In the genomic region with DNA sequence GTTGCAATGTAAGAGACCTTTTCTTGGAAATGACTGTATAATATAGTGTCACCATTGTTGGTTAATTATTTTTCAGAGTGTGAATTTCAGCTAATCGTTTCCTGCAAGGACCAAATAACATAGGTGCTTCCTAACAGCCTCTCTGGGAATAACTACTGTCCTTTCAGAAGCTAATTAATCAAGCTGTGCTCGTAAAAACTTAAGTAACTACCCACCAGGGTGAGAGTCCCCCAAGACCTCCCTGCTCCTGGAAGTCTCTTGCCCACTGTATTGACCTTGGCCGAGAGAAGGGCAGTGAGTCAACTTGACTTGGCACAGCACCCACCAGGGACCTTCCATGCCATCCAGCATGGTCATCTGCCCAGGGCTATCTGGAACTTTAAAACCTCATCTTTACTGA, we compare ENCODE assay signal across 24 cellular contexts.
"Had no signal": no experiment of that assay in that cellular context is flagged by ENCODE, and none has a peak within 500 bp of the region (broad histone marks: within the 10 kb centered on the region; RNA-seq: fewer than 3 reads in every experiment).

No MANE protein-coding gene starts in this region.

- DNase-seq: immature natural killer cell; kidney; left ventricle myocardium inferior; midbrain; mucosa of descending colon; naive thymus-derived CD4-positive, alpha-beta T cell; ovary; retina; right cardiac atrium; stimulated activated CD4-positive, alpha-beta T cell treated with anti-CD3 and anti-CD28 coated beads, Interleukin-12 subunit alpha, Interleukin-12 subunit beta, amount 100 ng/mL, for 4 hours; stimulated activated CD4-positive, alpha-beta T cell treated with anti-CD3 and anti-CD28 coated beads, Interleukin-4, amount 100 ng/mL, for 24 hours; stimulated activated naive CD4-positive, alpha-beta T cell; tibial artery; trophoblast cell; upper lobe of right lung had no signal

- ATAC-seq: mucosa of descending colon; naive thymus-derived CD4-positive, alpha-beta T cell; natural killer cell treated with Interleukin-12 subunit alpha and Interleukin-12 subunit beta and Interleukin-15 and Interleukin-18, amount 100 ng/mL, for 72 hours; right cardiac atrium; sciatic nerve; stimulated activated effector memory CD8-positive, alpha-beta T cell treated with anti-CD3 and anti-CD28 coated beads, Interleukin-12 subunit alpha, Interleukin-12 subunit beta, amount 100 ng/mL, for 72 hours; upper lobe of right lung had no signal

- H3K4me1 Mint-ChIP-seq: immature natural killer cell; memory B cell; naive thymus-derived CD4-positive, alpha-beta T cell; stimulated activated effector memory CD8-positive, alpha-beta T cell treated with anti-CD3 and anti-CD28 coated beads, Interleukin-12 subunit alpha, Interleukin-12 subunit beta, amount 100 ng/mL, for 72 hours had no signal

- H3K36me3 Mint-ChIP-seq: memory B cell; stimulated activated effector memory CD8-positive, alpha-beta T cell treated with anti-CD3 and anti-CD28 coated beads, Interleukin-12 subunit alpha, Interleukin-12 subunit beta, amount 100 ng/mL, for 72 hours had no signal

- H3K4me3 ChIP-seq: left ventricle myocardium inferior, mucosa of descending colon, ovary, prostate gland, skin epidermis, suprapubic skin, thoracic aorta, tibial artery, upper lobe of right lung had no signal

- H3K27ac Mint-ChIP-seq: immature natural killer cell; memory B cell; naive thymus-derived CD4-positive, alpha-beta T cell; natural killer cell treated with Interleukin-12 subunit alpha and Interleukin-12 subunit beta and Interleukin-15 and Interleukin-18, amount 100 ng/mL, for 72 hours; stimulated activated effector memory CD8-positive, alpha-beta T cell treated with anti-CD3 and anti-CD28 coated beads, Interleukin-12 subunit alpha, Interleukin-12 subunit beta, amount 100 ng/mL, for 72 hours; stimulated activated naive CD8-positive, alpha-beta T cell treated with anti-CD3 and anti-CD28 coated beads, Interleukin-15, Interleukin-2, amounts not matched to agents 100 ng/mL and 50 ng/mL, for 24 hours had no signal

- H3K4me1 ChIP-seq: left ventricle myocardium inferior, prostate gland, suprapubic skin, tibial artery, upper lobe of right lung had no signal

- H3K4me3 Mint-ChIP-seq: immature natural killer cell; memory B cell; naive thymus-derived CD4-positive, alpha-beta T cell; natural killer cell treated with Interleukin-12 subunit alpha and Interleukin-12 subunit beta and Interleukin-15 and Interleukin-18, amount 100 ng/mL, for 72 hours; stimulated activated effector memory CD8-positive, alpha-beta T cell treated with anti-CD3 and anti-CD28 coated beads, Interleukin-12 subunit alpha, Interleukin-12 subunit beta, amount 100 ng/mL, for 72 hours; stimulated activated naive CD8-positive, alpha-beta T cell treated with anti-CD3 and anti-CD28 coated beads, Interleukin-15, Interleukin-2, amounts not matched to agents 100 ng/mL and 50 ng/mL, for 24 hours had no signal

- H3K9me3 ChIP-seq: left ventricle myocardium inferior, ovary, prostate gland, suprapubic skin, thoracic aorta, tibial artery, upper lobe of right lung had no signal

- H3K27me3 ChIP-seq: ovary, suprapubic skin, tibial artery, upper lobe of right lung had no signal

- H3K27ac ChIP-seq: left ventricle myocardium inferior, ovary, prostate gland, skin epidermis, suprapubic skin, thoracic aorta, tibial artery, upper lobe of right lung had no signal

- H3K36me3 ChIP-seq: left ventricle myocardium inferior, ovary, prostate gland, suprapubic skin, thoracic aorta, tibial artery, upper lobe of right lung had no signal
